In genomic region chr22:40043793-40044101, GRCh38 we compare ENCODE assay signal across 9 cellular contexts. TPM values are rescaled to one million over a fixed set of nuclear protein-coding genes. Genes with fewer than 3 reads are reported as not detected.
A peak's percentile ranks its signal among the peaks of the same experiment; 100 is the strongest.
DNase-seq lines count a peak whose midpoint lies in the region; ATAC-seq and TF ChIP-seq lines count a peak whose summit lies in the region.
"Had no signal": no experiment of that assay in that cellular context is flagged by ENCODE, and none has a peak within 500 bp of the region (broad histone marks: within the 10 kb centered on the region; RNA-seq: fewer than 3 reads in every experiment).

No MANE protein-coding gene starts in this region.

- peak overlapping the region; percentile 98 to 100 (median 100) for H3K27ac Mint-ChIP-seq in CD8-positive, alpha-beta memory T cell

- no peak for ATAC-seq in GM19324 (IDR thresholded peaks at IDR 0.05; ENCODE audit: low FRiP score, unreplicated experiment)

- intact Hi-C loops in PC-9 (cut with micrococcal nuclease; ENCODE audit: unreplicated experiment) (loop anchor here (1.0 to 2.0 kb wide), 3 partner anchors 113 to 303 kb away; partner anchors contain the start of genes ADSL and TNRC6B), ovary (cut with DNase I) (loop anchor here in 3 of 4 donors (10.0 kb wide), 3 partner anchors 141 to 301 kb away; partner anchors contain the start of gene ADSL (in 1 of the 3))

- H3K9me3 Mint-ChIP-seq in CD8-positive, alpha-beta memory T cell: peaks cover 0 to 2% (median 0%) of the 10 kb centered on the region in 5 donors

- H3K36me3 ChIP-seq in CD8-positive, alpha-beta memory T cell (ENCODE audit: insufficient read depth, low read length): no peaks in the 10 kb centered on the region
- H3K36me3 ChIP-seq in PC-9 (ENCODE audit: low read depth) (no peaks in the 10 kb centered on the region), ovary (no peaks in the 10 kb centered on the region)

- BruUV-seq in PC-9 (replicated peaks; lab: Mats Ljungman, UMichigan): TSS peak; percentile 85

- peak overlapping the region; percentile 97 for H3K27ac ChIP-seq in CD8-positive, alpha-beta memory T cell (ENCODE audit: low read depth, low read length)
- H3K27ac ChIP-seq in PC-9: peak overlapping the region; percentile 46
- H3K27ac ChIP-seq in ovary: peak overlapping the region; percentile 82 to 96

- H3K9me3 ChIP-seq in CD8-positive, alpha-beta memory T cell (ENCODE audit: low read length): no peaks in the 10 kb centered on the region
- no peaks in the 10 kb centered on the region for H3K9me3 ChIP-seq in PC-9 (ENCODE audit: insufficient read depth, low read depth)
- no peaks in the 10 kb centered on the region for H3K9me3 ChIP-seq in ovary

- WGBS in ovary, 3 donors: 7 to 18% (median 14%) methylated on average over 5 of the region's 5 CpGs

- TF ChIP-seq EP300 in ovary (IDR thresholded peaks at IDR 0.05): no peak

- no peaks in the 10 kb centered on the region for H3K27me3 ChIP-seq in CD8-positive, alpha-beta memory T cell (ENCODE audit: insufficient read depth, low read length, poor library complexity, severe bottlenecking)
- no peaks in the 10 kb centered on the region; the same call in 1 of the 2 replicates for H3K27me3 ChIP-seq in PC-9 (ENCODE audit: insufficient read depth, low read depth)
- no peaks in the 10 kb centered on the region for H3K27me3 ChIP-seq in ovary

- H3K27me3 Mint-ChIP-seq in CD8-positive, alpha-beta memory T cell: peaks cover 7 to 11% of the 10 kb centered on the region in 2 donors

- peaks cover 19% of the 10 kb centered on the region for H4K20me1 ChIP-seq in PC-9 (ENCODE audit: insufficient read depth)

- peaks cover 36% of the 10 kb centered on the region for H3K4me1 ChIP-seq in CD8-positive, alpha-beta memory T cell (ENCODE audit: insufficient read depth, low read length)
- H3K4me1 ChIP-seq in PC-9 (replicated peaks; ENCODE audit: insufficient read depth) (peaks cover 29% of the 10 kb centered on the region), ovary (ENCODE audit: insufficient read depth) (no peaks in the 10 kb centered on the region)

- H2AFZ ChIP-seq in PC-9: peak overlapping the region; percentile 94

- H3K36me3 Mint-ChIP-seq in CD8-positive, alpha-beta memory T cell: peaks cover 0 to 13% (median 3%) of the 10 kb centered on the region in 3 donors

- POLR2A ChIA-PET in CD8-positive, alpha-beta memory T cell (lab: Charles Lee): interaction anchor here (0.7 to 2.6 kb wide), 23 partner anchors 11 to 1338 kb away, joined by 3 to 51 read pairs (median 5); partner anchors contain the start of genes ADSL, ATF4, CBX7 and MIEF1
- POLR2A ChIA-PET in PC-9 (lab: Charles Lee; ENCODE audit: unreplicated experiment): interaction anchor here (0.6 to 1.6 kb wide), 8 partner anchors 134 to 1330 kb away, joined by 3 to 25 read pairs (median 6); partner anchors contain the start of genes RPL3, RPS19BP1, TNRC6B and XPNPEP3

- peaks cover 32 to 43% (median 42%) of the 10 kb centered on the region in 3 donors for H3K4me1 Mint-ChIP-seq in CD8-positive, alpha-beta memory T cell

- TF ChIP-seq CTCF in PC-9 (conservative IDR thresholded peaks at IDR 0.05) (no peak), epithelial cell of esophagus (IDR thresholded peaks at IDR 0.05; ENCODE audit: insufficient read depth, low read depth, low read length, missing control alignments) (no peak), ovary (IDR thresholded peaks at IDR 0.05) (no peak)

- H3K4me3 ChIP-seq in CD8-positive, alpha-beta memory T cell (ENCODE audit: low read length): peak overlapping the region; percentile 83
- H3K4me3 ChIP-seq in PC-9 (peak overlapping the region; percentile 65), epithelial cell of esophagus (ENCODE audit: low read length) (peak overlapping the region; percentile 77), ovary (peak overlapping the region; percentile 88)

- H3K4me3 Mint-ChIP-seq in CD8-positive, alpha-beta memory T cell: peak overlapping the region; percentile 91 to 99 (median 97)

- CTCF ChIA-PET in CD8-positive, alpha-beta memory T cell (lab: Charles Lee): interaction anchor here (0.7 to 3.1 kb wide), 11 partner anchors 12 to 644 kb away, joined by 3 to 13 read pairs (median 7); partner anchors contain the start of genes ADSL, TAB1 and TNRC6B
- CTCF ChIA-PET in PC-9 (lab: Charles Lee): interaction anchor here (0.5 to 0.6 kb wide), 2 partner anchors 604 to 1275 kb away, joined by 3 read pairs; no protein-coding TSS in a partner anchor

- no peak for TF ChIP-seq POLR2A in ovary (IDR thresholded peaks at IDR 0.05)

- DNase-seq in CD8-positive, alpha-beta memory T cell: no peak
- DNase-seq in PC-9 (no peak), epithelial cell of esophagus (ENCODE audit: low read depth) (no peak), ovary (no peak), NCI-H1930 (lab: John Stamatoyannopoulos, UW) (no peak), DMS53 (lab: John Stamatoyannopoulos, UW) (no peak), NCI-H128 (lab: John Stamatoyannopoulos, UW; ENCODE audit: unreplicated experiment) (no peak)

- peaks cover 9% of the 10 kb centered on the region; the same call in 1 of the 2 replicates for H3F3A ChIP-seq in PC-9 (ENCODE audit: insufficient read depth, low read depth)

- peaks cover 32% of the 10 kb centered on the region for H3K79me2 ChIP-seq in PC-9 (ENCODE audit: low read depth)

- peak overlapping the region; percentile 86 for H3K4me2 ChIP-seq in PC-9

- H3K9me2 ChIP-seq in PC-9 (ENCODE audit: insufficient read depth): no peaks in the 10 kb centered on the region

RNA-seq across cellular contexts. Expression of gene FAM83F, which starts 49.0 kb away (rescaled TPM):
- total RNA-seq in CD8-positive, alpha-beta memory T cell: under 1 TPM; 0.33 to 0.51 TPM
- 0.01 TPM for polyA plus RNA-seq in CD8-positive, alpha-beta memory T cell
- total RNA-seq in PC-9 (2021) (8.1 and 9.1 TPM in 2 replicates), ovary (1 to 10 TPM in 4 of 7 donors, under 1 TPM in 3; 0.20 to 3.4 (median 1.7) TPM)
- polyA plus RNA-seq in ovary: under 1 TPM; 0.12 to 0.51 TPM
- total RNA-seq: SK-MEL-5 had no signal

Comparison
In these comparisons a context has a peak if more than half of its experiments do, and no peak if none do; other contexts are left out.
1. H3K27ac ChIP-seq: peak in every context shown above with its lines; median percentile 97 in CD8-positive, alpha-beta memory T cell; 89 in ovary; 46 in PC-9.